Comparison of ENCODE assay signal across 1 cellular context in genomic region chr19:49408816-49409440, GRCh38.
TF ChIP-seq lines count a peak whose summit lies in the region.

No MANE protein-coding gene starts in this region.

TF ChIP-seq in K562, 482 proteins besides CTCF, POLR2A, EP300 and RAD21 (continues in another document):
- TF ChIP-seq HNRNPLL (IDR thresholded peaks at IDR 0.05; ENCODE audit: low read depth, low read length, poor library complexity, severe bottlenecking), result no peak
- TF ChIP-seq BDP1 (IDR thresholded peaks at IDR 0.05; ENCODE audit: insufficient read depth, insufficient read length), result no peak
- no peak for TF ChIP-seq SRSF9 (IDR thresholded peaks at IDR 0.05; ENCODE audit: borderline replicate concordance, low read depth, low read length)
- TF ChIP-seq ASH1L (IDR thresholded peaks at IDR 0.05; ENCODE audit: borderline replicate concordance, low read depth, partially characterized antibody), result no peak
- no peak for TF ChIP-seq EZH2 (IDR thresholded peaks at IDR 0.05; ENCODE audit: borderline replicate concordance, low read depth, low read length)
- no peak for TF ChIP-seq NUFIP1 (IDR thresholded peaks at IDR 0.05; ENCODE audit: partially characterized antibody)
- TF ChIP-seq ERF (CRISPR knock-in tag; IDR thresholded peaks at IDR 0.05), result 0 out of 2 replicates have a peak, but pooled peaks have one; percentile 23
- TF ChIP-seq ARID2 (IDR thresholded peaks at IDR 0.05), result no peak
- no peak for TF ChIP-seq CLOCK (CRISPR knock-in tag; IDR thresholded peaks at IDR 0.05; ENCODE audit: borderline replicate concordance)
- no peak for TF ChIP-seq ZFP1 (CRISPR knock-in tag; IDR thresholded peaks at IDR 0.05)
- TF ChIP-seq SPI1 (IDR thresholded peaks at IDR 0.05; ENCODE audit: borderline replicate concordance, low read depth, low read length), result peak; percentile 95
- TF ChIP-seq HDAC2 (IDR thresholded peaks at IDR 0.05), result no peak
- no peak for TF ChIP-seq CREB1 (IDR thresholded peaks at IDR 0.05)
- TF ChIP-seq CREB1 (CRISPR knock-in tag; IDR thresholded peaks at IDR 0.05), result no peak
- 0 out of 4 replicates have a peak, but pooled peaks of 1 of the 2 experiments have one; percentile 53 for TF ChIP-seq TEAD1 (CRISPR knock-in tag; IDR thresholded peaks at IDR 0.05)
- TF ChIP-seq, protein P1, sequence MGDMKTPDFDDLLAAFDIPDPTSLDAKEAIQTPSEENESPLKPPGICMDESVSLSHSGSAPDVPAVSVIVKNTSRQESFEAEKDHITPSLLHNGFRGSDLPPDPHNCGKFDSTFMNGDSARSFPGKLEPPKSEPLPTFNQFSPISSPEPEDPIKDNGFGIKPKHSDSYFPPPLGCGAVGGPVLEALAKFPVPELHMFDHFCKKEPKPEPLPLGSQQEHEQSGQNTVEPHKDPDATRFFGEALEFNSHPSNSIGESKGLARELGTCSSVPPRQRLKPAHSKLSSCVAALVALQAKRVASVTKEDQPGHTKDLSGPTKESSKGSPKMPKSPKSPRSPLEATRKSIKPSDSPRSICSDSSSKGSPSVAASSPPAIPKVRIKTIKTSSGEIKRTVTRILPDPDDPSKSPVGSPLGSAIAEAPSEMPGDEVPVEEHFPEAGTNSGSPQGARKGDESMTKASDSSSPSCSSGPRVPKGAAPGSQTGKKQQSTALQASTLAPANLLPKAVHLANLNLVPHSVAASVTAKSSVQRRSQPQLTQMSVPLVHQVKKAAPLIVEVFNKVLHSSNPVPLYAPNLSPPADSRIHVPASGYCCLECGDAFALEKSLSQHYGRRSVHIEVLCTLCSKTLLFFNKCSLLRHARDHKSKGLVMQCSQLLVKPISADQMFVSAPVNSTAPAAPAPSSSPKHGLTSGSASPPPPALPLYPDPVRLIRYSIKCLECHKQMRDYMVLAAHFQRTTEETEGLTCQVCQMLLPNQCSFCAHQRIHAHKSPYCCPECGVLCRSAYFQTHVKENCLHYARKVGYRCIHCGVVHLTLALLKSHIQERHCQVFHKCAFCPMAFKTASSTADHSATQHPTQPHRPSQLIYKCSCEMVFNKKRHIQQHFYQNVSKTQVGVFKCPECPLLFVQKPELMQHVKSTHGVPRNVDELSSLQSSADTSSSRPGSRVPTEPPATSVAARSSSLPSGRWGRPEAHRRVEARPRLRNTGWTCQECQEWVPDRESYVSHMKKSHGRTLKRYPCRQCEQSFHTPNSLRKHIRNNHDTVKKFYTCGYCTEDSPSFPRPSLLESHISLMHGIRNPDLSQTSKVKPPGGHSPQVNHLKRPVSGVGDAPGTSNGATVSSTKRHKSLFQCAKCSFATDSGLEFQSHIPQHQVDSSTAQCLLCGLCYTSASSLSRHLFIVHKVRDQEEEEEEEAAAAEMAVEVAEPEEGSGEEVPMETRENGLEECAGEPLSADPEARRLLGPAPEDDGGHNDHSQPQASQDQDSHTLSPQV (IDR thresholded peaks at IDR 0.05), result peak; percentile 13; the same call in 1 of the 2 replicates
- no peak for TF ChIP-seq CEBPB (tag; IDR thresholded peaks at IDR 0.05)
- TF ChIP-seq MTA1 (IDR thresholded peaks at IDR 0.05; ENCODE audit: borderline replicate concordance), result no peak
- TF ChIP-seq NFE2 (IDR thresholded peaks at IDR 0.05; ENCODE audit: low read depth), result peak; percentile 52; the same call in 1 of the 2 replicates
- TF ChIP-seq PTRF (tag; IDR thresholded peaks at IDR 0.05), result no peak
- TF ChIP-seq ZNF23 (CRISPR knock-in tag; IDR thresholded peaks at IDR 0.05), result no peak
- TF ChIP-seq GATAD2A (IDR thresholded peaks at IDR 0.05), result no peak
- TF ChIP-seq ETV6 (IDR thresholded peaks at IDR 0.05; ENCODE audit: borderline replicate concordance in 1 of 2, low read depth in 2 of 2, low read length in 1 of 2), result no peak
- TF ChIP-seq ETV6 (CRISPR knock-in tag; IDR thresholded peaks at IDR 0.05; ENCODE audit: borderline replicate concordance), result no peak
- TF ChIP-seq KDM5B (IDR thresholded peaks at IDR 0.05; ENCODE audit: insufficient replicate concordance, low read depth, low read length), result no peak
- TF ChIP-seq SP2 (IDR thresholded peaks at IDR 0.05; ENCODE audit: extremely low read depth, low read depth, low read length, poor library complexity, severe bottlenecking), result no peak
- 0 out of 2 replicates have a peak, but pooled peaks have one; percentile 44 for TF ChIP-seq ZNF76 (CRISPR knock-in tag; IDR thresholded peaks at IDR 0.05; ENCODE audit: borderline replicate concordance)
- TF ChIP-seq, protein P2, sequence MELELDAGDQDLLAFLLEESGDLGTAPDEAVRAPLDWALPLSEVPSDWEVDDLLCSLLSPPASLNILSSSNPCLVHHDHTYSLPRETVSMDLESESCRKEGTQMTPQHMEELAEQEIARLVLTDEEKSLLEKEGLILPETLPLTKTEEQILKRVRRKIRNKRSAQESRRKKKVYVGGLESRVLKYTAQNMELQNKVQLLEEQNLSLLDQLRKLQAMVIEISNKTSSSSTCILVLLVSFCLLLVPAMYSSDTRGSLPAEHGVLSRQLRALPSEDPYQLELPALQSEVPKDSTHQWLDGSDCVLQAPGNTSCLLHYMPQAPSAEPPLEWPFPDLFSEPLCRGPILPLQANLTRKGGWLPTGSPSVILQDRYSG (tag; conservative IDR thresholded peaks at IDR 0.05; ENCODE audit: low read depth), result no peak
- peak; percentile 45; the same call in 1 of the 2 replicates for TF ChIP-seq MAX (CRISPR knock-in tag; IDR thresholded peaks at IDR 0.05)
- TF ChIP-seq, protein P3, sequence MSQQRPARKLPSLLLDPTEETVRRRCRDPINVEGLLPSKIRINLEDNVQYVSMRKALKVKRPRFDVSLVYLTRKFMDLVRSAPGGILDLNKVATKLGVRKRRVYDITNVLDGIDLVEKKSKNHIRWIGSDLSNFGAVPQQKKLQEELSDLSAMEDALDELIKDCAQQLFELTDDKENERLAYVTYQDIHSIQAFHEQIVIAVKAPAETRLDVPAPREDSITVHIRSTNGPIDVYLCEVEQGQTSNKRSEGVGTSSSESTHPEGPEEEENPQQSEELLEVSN (IDR thresholded peaks at IDR 0.05; ENCODE audit: borderline replicate concordance in 1 of 2, extremely low read depth in 1 of 2, insufficient read depth in 1 of 2, insufficient read length in 1 of 2, low read depth in 1 of 2, low read length in 1 of 2, poor library complexity in 1 of 2, severe bottlenecking in 1 of 2), result no peak
- 0 out of 2 replicates have a peak, but pooled peaks have one; percentile 2 for TF ChIP-seq FOSL1 (tag; conservative IDR thresholded peaks at IDR 0.05)
- no peak for TF ChIP-seq SIN3B (IDR thresholded peaks at IDR 0.05; ENCODE audit: low read depth)
- TF ChIP-seq HNRNPH1 (optimal IDR thresholded peaks at IDR 0.05; ENCODE audit: low read depth, low read length), result no peak
- no peak for TF ChIP-seq OTX1 (CRISPR knock-in tag; IDR thresholded peaks at IDR 0.05)
- TF ChIP-seq, protein P4, sequence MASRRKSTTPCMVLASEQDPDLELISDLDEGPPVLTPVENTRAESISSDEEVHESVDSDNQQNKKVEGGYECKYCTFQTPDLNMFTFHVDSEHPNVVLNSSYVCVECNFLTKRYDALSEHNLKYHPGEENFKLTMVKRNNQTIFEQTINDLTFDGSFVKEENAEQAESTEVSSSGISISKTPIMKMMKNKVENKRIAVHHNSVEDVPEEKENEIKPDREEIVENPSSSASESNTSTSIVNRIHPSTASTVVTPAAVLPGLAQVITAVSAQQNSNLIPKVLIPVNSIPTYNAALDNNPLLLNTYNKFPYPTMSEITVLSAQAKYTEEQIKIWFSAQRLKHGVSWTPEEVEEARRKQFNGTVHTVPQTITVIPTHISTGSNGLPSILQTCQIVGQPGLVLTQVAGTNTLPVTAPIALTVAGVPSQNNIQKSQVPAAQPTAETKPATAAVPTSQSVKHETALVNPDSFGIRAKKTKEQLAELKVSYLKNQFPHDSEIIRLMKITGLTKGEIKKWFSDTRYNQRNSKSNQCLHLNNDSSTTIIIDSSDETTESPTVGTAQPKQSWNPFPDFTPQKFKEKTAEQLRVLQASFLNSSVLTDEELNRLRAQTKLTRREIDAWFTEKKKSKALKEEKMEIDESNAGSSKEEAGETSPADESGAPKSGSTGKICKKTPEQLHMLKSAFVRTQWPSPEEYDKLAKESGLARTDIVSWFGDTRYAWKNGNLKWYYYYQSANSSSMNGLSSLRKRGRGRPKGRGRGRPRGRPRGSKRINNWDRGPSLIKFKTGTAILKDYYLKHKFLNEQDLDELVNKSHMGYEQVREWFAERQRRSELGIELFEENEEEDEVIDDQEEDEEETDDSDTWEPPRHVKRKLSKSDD (conservative IDR thresholded peaks at IDR 0.05; ENCODE audit: low read length), result no peak
- no peak for TF ChIP-seq TCF3 (CRISPR knock-in tag; IDR thresholded peaks at IDR 0.05)
- TF ChIP-seq MTA3 (IDR thresholded peaks at IDR 0.05; ENCODE audit: borderline replicate concordance), result peak; percentile 42; the same call in 1 of the 2 replicates
- no peak for TF ChIP-seq TAF9B (IDR thresholded peaks at IDR 0.05; ENCODE audit: partially characterized antibody)
- no peak for TF ChIP-seq ZBTB8A (IDR thresholded peaks at IDR 0.05; ENCODE audit: partially characterized antibody)
- peak; percentile 3; the same call in 1 of the 2 replicates for TF ChIP-seq ATF3 (IDR thresholded peaks at IDR 0.05)
- TF ChIP-seq ATF3 (CRISPR knock-in tag; conservative IDR thresholded peaks at IDR 0.05), result no peak
- TF ChIP-seq HLTF (IDR thresholded peaks at IDR 0.05), result no peak
- no peak for TF ChIP-seq ZNF184 (CRISPR knock-in tag; IDR thresholded peaks at IDR 0.05)
- peak; percentile 33; the same call in 1 of the 2 replicates for TF ChIP-seq ZFX (CRISPR knock-in tag; IDR thresholded peaks at IDR 0.05)
- TF ChIP-seq ATF1 (CRISPR knock-in tag; IDR thresholded peaks at IDR 0.05), result no peak
- no peak for TF ChIP-seq ATF1 (tag; IDR thresholded peaks at IDR 0.05)
- TF ChIP-seq HDAC8 (tag; IDR thresholded peaks at IDR 0.05), result no peak
- 0 out of 2 replicates have a peak, but pooled peaks have one; percentile 16 for TF ChIP-seq L3MBTL2 (IDR thresholded peaks at IDR 0.05)
- no peak for TF ChIP-seq CTBP1 (IDR thresholded peaks at IDR 0.05; ENCODE audit: borderline replicate concordance)
- no peak for TF ChIP-seq ARID3B (CRISPR knock-in tag; IDR thresholded peaks at IDR 0.05; ENCODE audit: borderline replicate concordance)
- no peak for TF ChIP-seq HNRNPK (IDR thresholded peaks at IDR 0.05; ENCODE audit: low read depth, low read length, poor library complexity, severe bottlenecking)
- peak; percentile 50; the same call in 1 of the 2 replicates for TF ChIP-seq ZNF311 (CRISPR knock-in tag; IDR thresholded peaks at IDR 0.05)
- no peak for TF ChIP-seq XRCC5 (IDR thresholded peaks at IDR 0.05; ENCODE audit: low read depth, low read length)
- TF ChIP-seq MEIS2 (IDR thresholded peaks at IDR 0.05; ENCODE audit: partially characterized antibody), result peak; percentile 58
- TF ChIP-seq SMARCA5 (IDR thresholded peaks at IDR 0.05), result no peak
- no peak for TF ChIP-seq NCOA4 (IDR thresholded peaks at IDR 0.05; ENCODE audit: partially characterized antibody)
- TF ChIP-seq PCBP1 (IDR thresholded peaks at IDR 0.05; ENCODE audit: low read depth, low read length, poor library complexity, severe bottlenecking), result no peak
- TF ChIP-seq BRD9 (IDR thresholded peaks at IDR 0.05; ENCODE audit: low read depth, partially characterized antibody), result no peak
- TF ChIP-seq XRCC4 (IDR thresholded peaks at IDR 0.05; ENCODE audit: extremely low read depth, insufficient read depth, insufficient read length), result no peak
- TF ChIP-seq BCL6 (CRISPR knock-in tag; IDR thresholded peaks at IDR 0.05), result no peak
- TF ChIP-seq, protein P5, sequence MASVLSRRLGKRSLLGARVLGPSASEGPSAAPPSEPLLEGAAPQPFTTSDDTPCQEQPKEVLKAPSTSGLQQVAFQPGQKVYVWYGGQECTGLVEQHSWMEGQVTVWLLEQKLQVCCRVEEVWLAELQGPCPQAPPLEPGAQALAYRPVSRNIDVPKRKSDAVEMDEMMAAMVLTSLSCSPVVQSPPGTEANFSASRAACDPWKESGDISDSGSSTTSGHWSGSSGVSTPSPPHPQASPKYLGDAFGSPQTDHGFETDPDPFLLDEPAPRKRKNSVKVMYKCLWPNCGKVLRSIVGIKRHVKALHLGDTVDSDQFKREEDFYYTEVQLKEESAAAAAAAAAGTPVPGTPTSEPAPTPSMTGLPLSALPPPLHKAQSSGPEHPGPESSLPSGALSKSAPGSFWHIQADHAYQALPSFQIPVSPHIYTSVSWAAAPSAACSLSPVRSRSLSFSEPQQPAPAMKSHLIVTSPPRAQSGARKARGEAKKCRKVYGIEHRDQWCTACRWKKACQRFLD (CRISPR knock-in tag; IDR thresholded peaks at IDR 0.05), result no peak
